Comparison of ENCODE assay signal across 22 cellular contexts in genomic region chr19:1563251-1563650, GRCh38. TPM values are rescaled to one million over a fixed set of nuclear protein-coding genes. Genes with fewer than 3 reads are reported as not detected.
A peak's percentile ranks its signal among the peaks of the same experiment; 100 is the strongest.
DNase-seq lines count a peak whose midpoint lies in the region; ATAC-seq and TF ChIP-seq lines count a peak whose summit lies in the region.
"Had no signal": no experiment of that assay in that cellular context is flagged by ENCODE, and none has a peak within 500 bp of the region (broad histone marks: within the 10 kb centered on the region; RNA-seq: fewer than 3 reads in every experiment).

No MANE protein-coding gene starts in this region.

- H3K4me1 Mint-ChIP-seq in IgD-negative memory B cell (no peaks in the 10 kb centered on the region), chondrocyte (ENCODE audit: low read depth) (peaks cover 23% of the 10 kb centered on the region), nephron progenitor cell (peaks cover 20% of the 10 kb centered on the region)
- no peaks in the 10 kb centered on the region for H3K4me1 Mint-ChIP-seq in stimulated activated naive CD8-positive, alpha-beta T cell treated with anti-CD3 and anti-CD28 coated beads, Interleukin-15, amount 100 ng/mL, for 72 hours
- H3K4me1 Mint-ChIP-seq in activated T-helper 17 cell treated with anti-CD3 and anti-CD28 coated beads, Interleukin-2, amount 50 U/mL, for 72 hours, result no peaks in the 10 kb centered on the region

- DNase-seq in chondrocyte (ENCODE audit: low spot score), result no peak
- no peak for DNase-seq in nephron progenitor cell
- DNase-seq in stimulated activated naive CD8-positive, alpha-beta T cell treated with anti-CD3 and anti-CD28 coated beads, Interleukin-15, amount 100 ng/mL, for 72 hours, result no peak
- DNase-seq in T1000 (lab: John Stamatoyannopoulos, UW), result no peak
- DNase-seq: CD4-positive, alpha-beta T cell; COR-L47; DND-41; MV-4-11; NCI-H1694; NCI-H2081; NCI-H2171; NCI-H524 treated with DMSO at 0.1 percent for 48 hours; NCI-H82 had no signal

- H3K9me3 Mint-ChIP-seq in IgD-negative memory B cell, result no peaks in the 10 kb centered on the region
- H3K9me3 Mint-ChIP-seq in chondrocyte (ENCODE audit: low read depth), result no peaks in the 10 kb centered on the region
- H3K9me3 Mint-ChIP-seq in nephron progenitor cell, result no peaks in the 10 kb centered on the region
- H3K9me3 Mint-ChIP-seq in stimulated activated naive CD8-positive, alpha-beta T cell treated with anti-CD3 and anti-CD28 coated beads, Interleukin-15, amount 100 ng/mL, for 72 hours, result no peaks in the 10 kb centered on the region
- H3K9me3 Mint-ChIP-seq in activated T-helper 17 cell treated with anti-CD3 and anti-CD28 coated beads, Interleukin-2, amount 50 U/mL, for 72 hours, result no peaks in the 10 kb centered on the region
- H3K9me3 Mint-ChIP-seq: CD4-positive, alpha-beta T cell had no signal

- H3K36me3 Mint-ChIP-seq in IgD-negative memory B cell (no peaks in the 10 kb centered on the region), chondrocyte (ENCODE audit: low read depth) (no peaks in the 10 kb centered on the region), nephron progenitor cell (ENCODE audit: low read depth) (peaks cover 52% of the 10 kb centered on the region)
- no peaks in the 10 kb centered on the region for H3K36me3 Mint-ChIP-seq in activated T-helper 17 cell treated with anti-CD3 and anti-CD28 coated beads, Interleukin-2, amount 50 U/mL, for 72 hours (ENCODE audit: low read depth)

- H3K4me3 Mint-ChIP-seq in IgD-negative memory B cell, result peak overlapping the region in 1 of 4 donors; percentile 23
- no peak overlapping the region for H3K4me3 Mint-ChIP-seq in chondrocyte (ENCODE audit: unreplicated experiment)
- H3K4me3 Mint-ChIP-seq in nephron progenitor cell, result no peak overlapping the region
- no peak overlapping the region for H3K4me3 Mint-ChIP-seq in stimulated activated naive CD8-positive, alpha-beta T cell treated with anti-CD3 and anti-CD28 coated beads, Interleukin-15, amount 100 ng/mL, for 72 hours
- H3K4me3 Mint-ChIP-seq in activated T-helper 17 cell treated with anti-CD3 and anti-CD28 coated beads, Interleukin-2, amount 50 U/mL, for 72 hours, result no peak overlapping the region
- H3K4me3 Mint-ChIP-seq: CD4-positive, alpha-beta T cell had no signal

- H3K27me3 Mint-ChIP-seq in IgD-negative memory B cell (peaks cover 1% of the 10 kb centered on the region), chondrocyte (ENCODE audit: low read depth) (no peaks in the 10 kb centered on the region), nephron progenitor cell (ENCODE audit: low read depth, poor library complexity) (no peaks in the 10 kb centered on the region)
- no peaks in the 10 kb centered on the region for H3K27me3 Mint-ChIP-seq in stimulated activated naive CD8-positive, alpha-beta T cell treated with anti-CD3 and anti-CD28 coated beads, Interleukin-15, amount 100 ng/mL, for 72 hours
- no peaks in the 10 kb centered on the region for H3K27me3 Mint-ChIP-seq in activated T-helper 17 cell treated with anti-CD3 and anti-CD28 coated beads, Interleukin-2, amount 50 U/mL, for 72 hours
- H3K27me3 Mint-ChIP-seq: CD4-positive, alpha-beta T cell had no signal

- no peak for ATAC-seq in stimulated activated naive CD8-positive, alpha-beta T cell treated with anti-CD3 and anti-CD28 coated beads, Interleukin-15, amount 100 ng/mL, for 72 hours
- no peak for ATAC-seq in GM21737 (IDR thresholded peaks at IDR 0.05; ENCODE audit: unreplicated experiment)
- ATAC-seq in activated T-helper 17 cell treated with anti-CD3 and anti-CD28 coated beads, Interleukin-2, amount 50 U/mL, for 72 hours (replicated peaks), result no peak
- ATAC-seq: GM12878, Right ventricle myocardium inferior had no signal

- TF ChIP-seq CTCF in chondrocyte (IDR thresholded peaks at IDR 0.05) (no peak), nephron progenitor cell (IDR thresholded peaks at IDR 0.05) (no peak)

- H3K27ac Mint-ChIP-seq in IgD-negative memory B cell (peak overlapping the region in 2 of 3 donors; percentile 32 to 81), chondrocyte (ENCODE audit: unreplicated experiment) (peak overlapping the region; percentile 15), nephron progenitor cell (peak overlapping the region; percentile 59)
- H3K27ac Mint-ChIP-seq in stimulated activated naive CD8-positive, alpha-beta T cell treated with anti-CD3 and anti-CD28 coated beads, Interleukin-15, amount 100 ng/mL, for 72 hours, result no peak overlapping the region
- no peak overlapping the region for H3K27ac Mint-ChIP-seq in activated T-helper 17 cell treated with anti-CD3 and anti-CD28 coated beads, Interleukin-2, amount 50 U/mL, for 72 hours
- H3K27ac Mint-ChIP-seq: CD4-positive, alpha-beta T cell had no signal

RNA-seq across cellular contexts. Expression of gene MEX3D, which starts 4.9 kb away (rescaled TPM):
- 0.13 TPM for polyA plus RNA-seq in IgD-negative memory B cell
- 57.8 to 60.1 TPM (median 59.6 TPM) in 3 replicates for total RNA-seq in chondrocyte
- total RNA-seq in activated T-helper 17 cell treated with anti-CD3 and anti-CD28 coated beads, Interleukin-2, amount 50 U/mL, for 72 hours, result 1 to 10 TPM; 6.7 to 8.2 TPM

RNA-seq across cellular contexts. Expression of gene MBD3, which starts 29.4 kb away (rescaled TPM):
- polyA plus RNA-seq in IgD-negative memory B cell, result 16.4 TPM
- 83.6 to 101 TPM (median 84.1 TPM) in 3 replicates for total RNA-seq in chondrocyte
- 100 to 1,000 TPM in 1 of 2 donors, 10 to 100 TPM in 1; 71.5 to 128 TPM for total RNA-seq in activated T-helper 17 cell treated with anti-CD3 and anti-CD28 coated beads, Interleukin-2, amount 50 U/mL, for 72 hours

RNA-seq across cellular contexts. Expression of gene PLK5, which starts 39.4 kb away (rescaled TPM):
- polyA plus RNA-seq in IgD-negative memory B cell, result not detected
- total RNA-seq in chondrocyte, result 0.12 TPM in 1 of 3 replicates, not detected in the others
- not detected for total RNA-seq in activated T-helper 17 cell treated with anti-CD3 and anti-CD28 coated beads, Interleukin-2, amount 50 U/mL, for 72 hours
- total RNA-seq: A673, M059J, Right ventricle myocardium inferior, SJSA1 had no signal
- polyA plus RNA-seq: BJ, GM12878 had no signal

RNA-seq across cellular contexts. Expression of gene UQCR11, which starts 42.0 kb away (rescaled TPM):
- 487 TPM for polyA plus RNA-seq in IgD-negative memory B cell
- 173 to 190 TPM (median 184 TPM) in 3 replicates for total RNA-seq in chondrocyte
- 100 to 1,000 TPM; 120 to 209 TPM for total RNA-seq in activated T-helper 17 cell treated with anti-CD3 and anti-CD28 coated beads, Interleukin-2, amount 50 U/mL, for 72 hours

RNA-seq across cellular contexts. Expression of gene ADAMTSL5, which starts 50.4 kb away (rescaled TPM):
- polyA plus RNA-seq in IgD-negative memory B cell, result 0.21 TPM
- 9.1 to 20.3 TPM (median 16.9 TPM) in 3 replicates for total RNA-seq in chondrocyte
- 1 to 10 TPM; 3.0 to 3.9 TPM for total RNA-seq in activated T-helper 17 cell treated with anti-CD3 and anti-CD28 coated beads, Interleukin-2, amount 50 U/mL, for 72 hours

Comparison
In these comparisons a context has a peak if more than half of its experiments do, and no peak if none do; other contexts are left out.
1. H3K27ac Mint-ChIP-seq: peak in IgD-negative memory B cell (2 of 3), chondrocyte (single experiment) and nephron progenitor cell (single experiment); none in stimulated activated naive CD8-positive, alpha-beta T cell treated with anti-CD3 and anti-CD28 coated beads, Interleukin-15, amount 100 ng/mL, for 72 hours (0 of 2) and activated T-helper 17 cell treated with anti-CD3 and anti-CD28 coated beads, Interleukin-2, amount 50 U/mL, for 72 hours (single experiment).